ENCODE assay signal across 12 cellular contexts in genomic region chr11:67313125-67313890, GRCh38. TPM values are rescaled to one million over a fixed set of nuclear protein-coding genes. Genes with fewer than 3 reads are reported as not detected.
DNase-seq lines count a peak whose midpoint lies in the region; ATAC-seq and TF ChIP-seq lines count a peak whose summit lies in the region.
"Had no signal": no experiment of that assay in that cellular context is flagged by ENCODE, and none has a peak within 500 bp of the region (broad histone marks: within the 10 kb centered on the region; RNA-seq: fewer than 3 reads in every experiment).

No MANE protein-coding gene starts in this region.

- no peak for ATAC-seq in CD4-positive, CD25-positive, alpha-beta regulatory T cell (ENCODE audit: low read depth in 2 of 2)
- no peak for ATAC-seq in HG02884 (IDR thresholded peaks at IDR 0.05; ENCODE audit: unreplicated experiment)
- no peak for ATAC-seq in GM21360 (IDR thresholded peaks at IDR 0.05; ENCODE audit: unreplicated experiment)
- no peak for ATAC-seq in activated CD4-positive, CD25-positive, alpha-beta regulatory T cell treated with anti-CD3 and anti-CD28 coated beads, Interleukin-2, amount 50 U/mL, for 24 hours
- ATAC-seq: heart right ventricle had no signal

- DNase-seq in CD4-positive, CD25-positive, alpha-beta regulatory T cell: no peak
- peak; percentile 25 for DNase-seq in KBM-7
- no peak for DNase-seq in chondrocyte (ENCODE audit: low spot score)
- DNase-seq in neural crest cell (ENCODE audit: low read depth, low spot score): no peak
- no peak for DNase-seq in activated CD4-positive, CD25-positive, alpha-beta regulatory T cell treated with anti-CD3 and anti-CD28 coated beads, Interleukin-2, amount 50 U/mL, for 72 hours
- DNase-seq: GDM1, heart right ventricle, HFFc6, NCI-H1092 treated with DMSO at 0.1 percent for 48 hours had no signal

- TF ChIP-seq CTCF in chondrocyte (IDR thresholded peaks at IDR 0.05) (no peak), neural crest cell (conservative IDR thresholded peaks at IDR 0.05) (no peak)

- H3K27ac Mint-ChIP-seq in CD4-positive, CD25-positive, alpha-beta regulatory T cell: peak overlapping the region; percentile 85 to 97 (median 92)
- H3K27ac Mint-ChIP-seq in chondrocyte (ENCODE audit: unreplicated experiment): peak overlapping the region; percentile 32
- no peak overlapping the region for H3K27ac Mint-ChIP-seq in neural crest cell (ENCODE audit: unreplicated experiment)
- H3K27ac Mint-ChIP-seq: HFFc6 had no signal

- peaks cover 42% of the 10 kb centered on the region for H3K4me1 ChIP-seq in CD4-positive, CD25-positive, alpha-beta regulatory T cell (ENCODE audit: control insufficient read depth, insufficient read depth, low read length, poor library complexity, severe bottlenecking)

- H3K9me3 ChIP-seq in CD4-positive, CD25-positive, alpha-beta regulatory T cell (ENCODE audit: control insufficient read depth in 2 of 2, low read length in 2 of 2): no peaks in the 10 kb centered on the region
- H3K9me3 ChIP-seq: heart right ventricle had no signal

- peaks cover 11 to 54% (median 36%) of the 10 kb centered on the region in 4 donors for H3K4me1 Mint-ChIP-seq in CD4-positive, CD25-positive, alpha-beta regulatory T cell
- H3K4me1 Mint-ChIP-seq in chondrocyte (ENCODE audit: low read depth) (peaks cover 7% of the 10 kb centered on the region), neural crest cell (peaks cover 24% of the 10 kb centered on the region)

- no peaks in the 10 kb centered on the region for H3K27me3 ChIP-seq in CD4-positive, CD25-positive, alpha-beta regulatory T cell (ENCODE audit: control insufficient read depth, insufficient read depth, low read length)
- H3K27me3 ChIP-seq: heart right ventricle had no signal

- H3K4me3 Mint-ChIP-seq in CD4-positive, CD25-positive, alpha-beta regulatory T cell: peak overlapping the region; percentile 57 to 92 (median 76)
- H3K4me3 Mint-ChIP-seq in chondrocyte (ENCODE audit: unreplicated experiment) (no peak overlapping the region), neural crest cell (peak overlapping the region; percentile 44)
- H3K4me3 Mint-ChIP-seq: HFFc6 had no signal

- in situ Hi-C loops in KBM-7 (cut with MboI; ENCODE audit: low pct_unique_long_range_greater_than_20kb, low sequenced_read_pairs): no loop called here

- H3K9me3 Mint-ChIP-seq in CD4-positive, CD25-positive, alpha-beta regulatory T cell: no peaks in the 10 kb centered on the region
- no peaks in the 10 kb centered on the region for H3K9me3 Mint-ChIP-seq in chondrocyte (ENCODE audit: low read depth)
- no peaks in the 10 kb centered on the region for H3K9me3 Mint-ChIP-seq in neural crest cell
- H3K9me3 Mint-ChIP-seq: HFFc6 had no signal

- H3K27ac ChIP-seq in CD4-positive, CD25-positive, alpha-beta regulatory T cell (ENCODE audit: insufficient read depth, low read length, poor library complexity, severe bottlenecking): peak overlapping the region; percentile 66

- peak overlapping the region; percentile 31 for H3K4me3 ChIP-seq in CD4-positive, CD25-positive, alpha-beta regulatory T cell (ENCODE audit: low read depth, low read length)
- H3K4me3 ChIP-seq: heart right ventricle had no signal

- H3K36me3 Mint-ChIP-seq in CD4-positive, CD25-positive, alpha-beta regulatory T cell: no peaks in the 10 kb centered on the region
- H3K36me3 Mint-ChIP-seq in chondrocyte (ENCODE audit: low read depth): peaks cover 4% of the 10 kb centered on the region
- H3K36me3 Mint-ChIP-seq in neural crest cell (ENCODE audit: low read depth): no peaks in the 10 kb centered on the region

- H3K27me3 Mint-ChIP-seq in CD4-positive, CD25-positive, alpha-beta regulatory T cell: peaks cover 8% of the 10 kb centered on the region
- H3K27me3 Mint-ChIP-seq in chondrocyte (ENCODE audit: low read depth) (no peaks in the 10 kb centered on the region), neural crest cell (ENCODE audit: low read depth) (no peaks in the 10 kb centered on the region)

- no peaks in the 10 kb centered on the region for H3K36me3 ChIP-seq in CD4-positive, CD25-positive, alpha-beta regulatory T cell (ENCODE audit: control insufficient read depth, insufficient read depth, low read length)

RNA-seq across cellular contexts. Expression of gene SSH3, which starts 10.0 kb away (rescaled TPM):
- total RNA-seq in CD4-positive, CD25-positive, alpha-beta regulatory T cell: 24.4 TPM
- 1 to 10 TPM; 2.3 to 7.1 (median 3.1) TPM for polyA plus RNA-seq in CD4-positive, CD25-positive, alpha-beta regulatory T cell
- total RNA-seq in chondrocyte: 19.8 to 30.0 TPM (median 28.4 TPM) in 3 replicates
- total RNA-seq in neural crest cell: 3.0 and 3.3 TPM in 2 replicates

RNA-seq across cellular contexts. Expression of gene ANKRD13D, which starts 24.2 kb away (rescaled TPM):
- 158 TPM for total RNA-seq in CD4-positive, CD25-positive, alpha-beta regulatory T cell
- 10 to 100 TPM in 3 of 4 donors, 1 to 10 TPM in 1; 9.5 to 18.9 (median 12.6) TPM for polyA plus RNA-seq in CD4-positive, CD25-positive, alpha-beta regulatory T cell
- total RNA-seq in chondrocyte: 40.0 to 51.8 TPM (median 47.8 TPM) in 3 replicates
- 58.9 and 71.8 TPM in 2 replicates for total RNA-seq in neural crest cell

RNA-seq across cellular contexts. Expression of gene POLD4, which starts 40.0 kb away (rescaled TPM):
- 60.6 TPM for total RNA-seq in CD4-positive, CD25-positive, alpha-beta regulatory T cell
- polyA plus RNA-seq in CD4-positive, CD25-positive, alpha-beta regulatory T cell: 100 to 1,000 TPM; 103 to 127 (median 118) TPM
- 48.8 to 67.7 TPM (median 63.4 TPM) in 3 replicates for total RNA-seq in chondrocyte
- total RNA-seq in neural crest cell: 3.7 and 7.1 TPM in 2 replicates

RNA-seq across cellular contexts. Expression of gene GRK2, which starts 47.0 kb away (rescaled TPM):
- total RNA-seq in CD4-positive, CD25-positive, alpha-beta regulatory T cell: 295 TPM
- 10 to 100 TPM; 13.2 to 27.8 (median 19.3) TPM for polyA plus RNA-seq in CD4-positive, CD25-positive, alpha-beta regulatory T cell
- total RNA-seq in chondrocyte (34.0 to 38.3 TPM (median 36.1 TPM) in 3 replicates), neural crest cell (51.3 and 55.1 TPM in 2 replicates)
